In genomic region chr5:126499742-126500396, GRCh38 we compare ENCODE assay signal across 8 cellular contexts.
A peak's percentile ranks its signal among the peaks of the same experiment; 100 is the strongest.
DNase-seq lines count a peak whose midpoint lies in the region; ATAC-seq lines count a peak whose summit lies in the region.

No MANE protein-coding gene starts in this region.

- H3K4me1 Mint-ChIP-seq in activated T-helper 1 cell treated with anti-CD3 and anti-CD28 coated beads, Interleukin-12 subunit alpha, Interleukin-12 subunit beta, Interleukin-2, Interleukin-4 antibody, amounts not matched to agents 30 ng/mL and 10 ng/mL and 1 ng/mL, durations not matched to agents 14 hours and 24 hours and 36 hours (ENCODE audit: low read depth), result peaks cover 4% of the 10 kb centered on the region

- in situ Hi-C loops in KBM-7 (cut with MboI; ENCODE audit: low pct_unique_long_range_greater_than_20kb, low sequenced_read_pairs), result no loop called here

- peak overlapping the region; percentile 58 for H3K27ac ChIP-seq in layer of hippocampus (ENCODE audit: low read depth, low read length)

- H3K27me3 Mint-ChIP-seq in activated T-helper 1 cell treated with anti-CD3 and anti-CD28 coated beads, Interleukin-12 subunit alpha, Interleukin-12 subunit beta, Interleukin-2, Interleukin-4 antibody, amounts not matched to agents 30 ng/mL and 10 ng/mL and 1 ng/mL, durations not matched to agents 14 hours and 24 hours and 36 hours (ENCODE audit: insufficient read depth), result no peaks in the 10 kb centered on the region

- no peak overlapping the region for H3K4me3 Mint-ChIP-seq in activated T-helper 1 cell treated with anti-CD3 and anti-CD28 coated beads, Interleukin-12 subunit alpha, Interleukin-12 subunit beta, Interleukin-2, Interleukin-4 antibody, amounts not matched to agents 30 ng/mL and 10 ng/mL and 1 ng/mL, durations not matched to agents 14 hours and 24 hours and 36 hours

- intact Hi-C loops in activated T-helper 1 cell treated with anti-CD3 and anti-CD28 coated beads, Interleukin-12 subunit alpha, Interleukin-12 subunit beta, Interleukin-2, Interleukin-4 antibody, amounts not matched to agents 30 ng/mL and 10 ng/mL and 1 ng/mL, durations not matched to agents 14 hours and 24 hours and 36 hours (cut with micrococcal nuclease), result loop anchor here (1.0 to 5.0 kb wide), 4 partner anchors 39 to 161 kb away; partner anchors contain the start of gene GRAMD2B

- DNase-seq in ELR (ENCODE audit: low read depth) (peak; percentile 45), KBM-7 (peak; percentile 63)
- peak; percentile 11 for DNase-seq in activated T-helper 1 cell treated with anti-CD3 and anti-CD28 coated beads, Interleukin-12 subunit alpha, Interleukin-12 subunit beta, Interleukin-2, Interleukin-4 antibody, amounts not matched to agents 30 ng/mL and 10 ng/mL and 1 ng/mL, durations not matched to agents 14 hours and 24 hours and 36 hours (ENCODE audit: low spot score)
- DNase-seq in activated effector memory CD4-positive, alpha-beta T cell treated with Interleukin-2 at 50 U/mL for 16 hours, result no peak
- no peak for DNase-seq in stimulated activated CD4-positive, alpha-beta T cell treated with anti-CD3 and anti-CD28 coated beads, Interleukin-2, amount 100 ng/mL, for 48 hours

- no peaks in the 10 kb centered on the region for H3K9me3 Mint-ChIP-seq in activated T-helper 1 cell treated with anti-CD3 and anti-CD28 coated beads, Interleukin-12 subunit alpha, Interleukin-12 subunit beta, Interleukin-2, Interleukin-4 antibody, amounts not matched to agents 30 ng/mL and 10 ng/mL and 1 ng/mL, durations not matched to agents 14 hours and 24 hours and 36 hours

- H3K27ac Mint-ChIP-seq in activated T-helper 1 cell treated with anti-CD3 and anti-CD28 coated beads, Interleukin-12 subunit alpha, Interleukin-12 subunit beta, Interleukin-2, Interleukin-4 antibody, amounts not matched to agents 30 ng/mL and 10 ng/mL and 1 ng/mL, durations not matched to agents 14 hours and 24 hours and 36 hours, result no peak overlapping the region

- H3K36me3 Mint-ChIP-seq in activated T-helper 1 cell treated with anti-CD3 and anti-CD28 coated beads, Interleukin-12 subunit alpha, Interleukin-12 subunit beta, Interleukin-2, Interleukin-4 antibody, amounts not matched to agents 30 ng/mL and 10 ng/mL and 1 ng/mL, durations not matched to agents 14 hours and 24 hours and 36 hours (ENCODE audit: low read depth), result no peaks in the 10 kb centered on the region

- H3K27me3 ChIP-seq in layer of hippocampus (ENCODE audit: control insufficient read depth, insufficient read depth, low read length), result no peaks in the 10 kb centered on the region

- ATAC-seq in GM21360 (IDR thresholded peaks at IDR 0.05; ENCODE audit: unreplicated experiment) (peak; percentile 62), GM19324 (IDR thresholded peaks at IDR 0.05; ENCODE audit: low FRiP score, unreplicated experiment) (no peak)

Comparison
In these comparisons a context has a peak if more than half of its experiments do, and no peak if none do; other contexts are left out.
1. DNase-seq: peak in ELR (single experiment), KBM-7 (single experiment) and activated T-helper 1 cell treated with anti-CD3 and anti-CD28 coated beads, Interleukin-12 subunit alpha, Interleukin-12 subunit beta, Interleukin-2, Interleukin-4 antibody, amounts not matched to agents 30 ng/mL and 10 ng/mL and 1 ng/mL, durations not matched to agents 14 hours and 24 hours and 36 hours (single experiment); none in activated effector memory CD4-positive, alpha-beta T cell treated with Interleukin-2 at 50 U/mL for 16 hours (single experiment) and stimulated activated CD4-positive, alpha-beta T cell treated with anti-CD3 and anti-CD28 coated beads, Interleukin-2, amount 100 ng/mL, for 48 hours (0 of 2).